In genomic region chr6:152057832-152058498, GRCh38 we compare ENCODE assay signal across 18 cellular contexts.
"Had no signal": no experiment of that assay in that cellular context is flagged by ENCODE, and none has a peak within 500 bp of the region (broad histone marks: within the 10 kb centered on the region; RNA-seq: fewer than 3 reads in every experiment).

No MANE protein-coding gene starts in this region.

- H3K27ac ChIP-seq: adrenal gland, coronary artery, esophagus squamous epithelium, right atrium auricular region, skin epidermis had no signal

- H3K27ac Mint-ChIP-seq: activated naive CD4-positive, alpha-beta T cell treated with anti-CD3 and anti-CD28 coated beads, Interleukin-2, amount 50 U/mL, for 24 hours; activated T-cell treated with anti-CD3 and anti-CD28 coated beads, Interleukin-2, amount 50 U/mL, for 24 hours; natural killer cell treated with Interleukin-12 subunit alpha and Interleukin-12 subunit beta and Interleukin-15 and Interleukin-18, amount 100 ng/mL, for 72 hours; progenitor cell of endocrine pancreas; type B pancreatic cell had no signal

- H3K4me1 ChIP-seq: esophagus squamous epithelium, right atrium auricular region had no signal

- H3K9me3 Mint-ChIP-seq: activated T-cell treated with anti-CD3 and anti-CD28 coated beads, Interleukin-2, amount 50 U/mL, for 24 hours; natural killer cell treated with Interleukin-12 subunit alpha and Interleukin-12 subunit beta and Interleukin-15 and Interleukin-18, amount 100 ng/mL, for 72 hours; type B pancreatic cell had no signal

- H3K4me3 ChIP-seq: adrenal gland, coronary artery, esophagus squamous epithelium, right atrium auricular region, skin epidermis had no signal

- H3K27me3 ChIP-seq: adrenal gland, esophagus squamous epithelium, right atrium auricular region had no signal

- DNase-seq: activated CD4-positive, alpha-beta T cell treated with anti-CD3 and anti-CD28 coated beads for 1 hour; activated CD4-positive, alpha-beta T cell treated with anti-CD3 and anti-CD28 coated beads, Interleukin-2, amount 50 U/mL, for 48 hours; activated effector memory CD4-positive, alpha-beta T cell treated with anti-CD3 and anti-CD28 coated beads, Interleukin-2, amount 50 U/mL, for 16 hours; activated T-cell treated with anti-CD3 and anti-CD28 coated beads, Interleukin-2, amount 50 U/mL, for 24 hours; adrenal gland; caudate nucleus; effector CD4-positive, alpha-beta T cell; esophagus squamous epithelium; hypothalamus; occipital lobe; stimulated activated naive CD8-positive, alpha-beta T cell treated with anti-CD3 and anti-CD28 coated beads, Interleukin-15, Interleukin-2, amounts not matched to agents 100 U/mL and 50 U/mL, for 24 hours had no signal

- H3K36me3 ChIP-seq: adrenal gland, esophagus squamous epithelium, right atrium auricular region had no signal

- H3K9me3 ChIP-seq: adrenal gland, esophagus squamous epithelium, right atrium auricular region had no signal

- ATAC-seq: natural killer cell treated with Interleukin-12 subunit alpha and Interleukin-12 subunit beta and Interleukin-15 and Interleukin-18, amount 100 ng/mL, for 72 hours; stimulated activated naive CD8-positive, alpha-beta T cell treated with anti-CD3 and anti-CD28 coated beads, Interleukin-15, Interleukin-2, amounts not matched to agents 100 U/mL and 50 U/mL, for 24 hours had no signal

- H3K27me3 Mint-ChIP-seq: activated naive CD4-positive, alpha-beta T cell treated with anti-CD3 and anti-CD28 coated beads, Interleukin-2, amount 50 U/mL, for 24 hours; progenitor cell of endocrine pancreas; type B pancreatic cell had no signal

- H3K36me3 Mint-ChIP-seq: natural killer cell treated with Interleukin-12 subunit alpha and Interleukin-12 subunit beta and Interleukin-15 and Interleukin-18, amount 100 ng/mL, for 72 hours; type B pancreatic cell had no signal

- H3K4me3 Mint-ChIP-seq: activated naive CD4-positive, alpha-beta T cell treated with anti-CD3 and anti-CD28 coated beads, Interleukin-2, amount 50 U/mL, for 24 hours; activated T-cell treated with anti-CD3 and anti-CD28 coated beads, Interleukin-2, amount 50 U/mL, for 24 hours; natural killer cell treated with Interleukin-12 subunit alpha and Interleukin-12 subunit beta and Interleukin-15 and Interleukin-18, amount 100 ng/mL, for 72 hours; type B pancreatic cell had no signal
